In the genomic region with DNA sequence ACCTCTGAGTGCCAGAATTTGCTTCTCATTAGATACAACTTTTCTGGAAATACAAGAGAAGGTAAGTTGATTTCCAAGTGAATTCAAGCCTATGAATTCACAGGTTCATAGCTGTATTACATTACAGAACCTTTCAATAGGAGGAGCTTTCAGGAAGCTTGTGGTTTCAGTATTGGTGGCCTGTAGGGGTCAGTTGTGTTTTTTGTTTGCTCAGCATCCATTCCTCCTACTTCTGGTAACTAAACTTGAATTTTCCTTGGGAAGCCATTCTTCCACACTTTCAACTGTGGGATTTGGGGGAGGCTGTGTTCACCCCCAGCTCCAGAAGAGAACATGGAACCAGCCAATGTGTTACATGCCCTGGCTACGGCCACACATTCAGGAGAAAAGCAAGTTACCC, we compare ENCODE assay signal across 1 cellular context.
TF ChIP-seq lines count a peak whose summit lies in the region.

No MANE protein-coding gene starts in this region.

TF ChIP-seq in GM23338, 12 proteins besides CTCF, POLR2A, EP300 and RAD21:
- TF ChIP-seq, protein P1, sequence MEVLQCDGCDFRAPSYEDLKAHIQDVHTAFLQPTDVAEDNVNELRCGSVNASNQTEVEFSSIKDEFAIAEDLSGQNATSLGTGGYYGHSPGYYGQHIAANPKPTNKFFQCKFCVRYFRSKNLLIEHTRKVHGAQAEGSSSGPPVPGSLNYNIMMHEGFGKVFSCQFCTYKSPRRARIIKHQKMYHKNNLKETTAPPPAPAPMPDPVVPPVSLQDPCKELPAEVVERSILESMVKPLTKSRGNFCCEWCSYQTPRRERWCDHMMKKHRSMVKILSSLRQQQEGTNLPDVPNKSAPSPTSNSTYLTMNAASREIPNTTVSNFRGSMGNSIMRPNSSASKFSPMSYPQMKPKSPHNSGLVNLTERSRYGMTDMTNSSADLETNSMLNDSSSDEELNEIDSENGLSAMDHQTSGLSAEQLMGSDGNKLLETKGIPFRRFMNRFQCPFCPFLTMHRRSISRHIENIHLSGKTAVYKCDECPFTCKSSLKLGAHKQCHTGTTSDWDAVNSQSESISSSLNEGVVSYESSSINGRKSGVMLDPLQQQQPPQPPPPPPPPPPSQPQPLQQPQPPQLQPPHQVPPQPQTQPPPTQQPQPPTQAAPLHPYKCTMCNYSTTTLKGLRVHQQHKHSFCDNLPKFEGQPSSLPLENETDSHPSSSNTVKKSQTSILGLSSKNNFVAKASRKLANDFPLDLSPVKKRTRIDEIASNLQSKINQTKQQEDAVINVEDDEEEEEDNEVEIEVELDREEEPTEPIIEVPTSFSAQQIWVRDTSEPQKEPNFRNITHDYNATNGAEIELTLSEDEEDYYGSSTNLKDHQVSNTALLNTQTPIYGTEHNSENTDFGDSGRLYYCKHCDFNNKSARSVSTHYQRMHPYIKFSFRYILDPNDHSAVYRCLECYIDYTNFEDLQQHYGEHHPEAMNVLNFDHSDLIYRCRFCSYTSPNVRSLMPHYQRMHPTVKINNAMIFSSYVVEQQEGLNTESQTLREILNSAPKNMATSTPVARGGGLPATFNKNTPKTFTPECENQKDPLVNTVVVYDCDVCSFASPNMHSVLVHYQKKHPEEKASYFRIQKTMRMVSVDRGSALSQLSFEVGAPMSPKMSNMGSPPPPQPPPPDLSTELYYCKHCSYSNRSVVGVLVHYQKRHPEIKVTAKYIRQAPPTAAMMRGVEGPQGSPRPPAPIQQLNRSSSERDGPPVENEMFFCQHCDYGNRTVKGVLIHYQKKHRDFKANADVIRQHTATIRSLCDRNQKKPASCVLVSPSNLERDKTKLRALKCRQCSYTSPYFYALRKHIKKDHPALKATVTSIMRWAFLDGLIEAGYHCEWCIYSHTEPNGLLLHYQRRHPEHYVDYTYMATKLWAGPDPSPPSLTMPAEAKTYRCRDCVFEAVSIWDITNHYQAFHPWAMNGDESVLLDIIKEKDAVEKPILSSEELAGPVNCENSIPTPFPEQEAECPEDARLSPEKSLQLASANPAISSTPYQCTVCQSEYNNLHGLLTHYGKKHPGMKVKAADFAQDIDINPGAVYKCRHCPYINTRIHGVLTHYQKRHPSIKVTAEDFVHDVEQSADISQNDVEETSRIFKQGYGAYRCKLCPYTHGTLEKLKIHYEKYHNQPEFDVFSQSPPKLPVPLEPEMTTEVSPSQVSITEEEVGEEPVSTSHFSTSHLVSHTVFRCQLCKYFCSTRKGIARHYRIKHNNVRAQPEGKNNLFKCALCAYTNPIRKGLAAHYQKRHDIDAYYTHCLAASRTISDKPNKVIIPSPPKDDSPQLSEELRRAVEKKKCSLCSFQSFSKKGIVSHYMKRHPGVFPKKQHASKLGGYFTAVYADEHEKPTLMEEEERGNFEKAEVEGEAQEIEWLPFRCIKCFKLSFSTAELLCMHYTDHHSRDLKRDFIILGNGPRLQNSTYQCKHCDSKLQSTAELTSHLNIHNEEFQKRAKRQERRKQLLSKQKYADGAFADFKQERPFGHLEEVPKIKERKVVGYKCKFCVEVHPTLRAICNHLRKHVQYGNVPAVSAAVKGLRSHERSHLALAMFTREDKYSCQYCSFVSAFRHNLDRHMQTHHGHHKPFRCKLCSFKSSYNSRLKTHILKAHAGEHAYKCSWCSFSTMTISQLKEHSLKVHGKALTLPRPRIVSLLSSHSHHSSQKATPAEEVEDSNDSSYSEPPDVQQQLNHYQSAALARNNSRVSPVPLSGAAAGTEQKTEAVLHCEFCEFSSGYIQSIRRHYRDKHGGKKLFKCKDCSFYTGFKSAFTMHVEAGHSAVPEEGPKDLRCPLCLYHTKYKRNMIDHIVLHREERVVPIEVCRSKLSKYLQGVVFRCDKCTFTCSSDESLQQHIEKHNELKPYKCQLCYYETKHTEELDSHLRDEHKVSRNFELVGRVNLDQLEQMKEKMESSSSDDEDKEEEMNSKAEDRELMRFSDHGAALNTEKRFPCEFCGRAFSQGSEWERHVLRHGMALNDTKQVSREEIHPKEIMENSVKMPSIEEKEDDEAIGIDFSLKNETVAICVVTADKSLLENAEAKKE (CRISPR knock-in tag; IDR thresholded peaks at IDR 0.05): no peak
- TF ChIP-seq STAT1 (IDR thresholded peaks at IDR 0.05; ENCODE audit: unreplicated experiment): no peak
- TF ChIP-seq, protein P2, sequence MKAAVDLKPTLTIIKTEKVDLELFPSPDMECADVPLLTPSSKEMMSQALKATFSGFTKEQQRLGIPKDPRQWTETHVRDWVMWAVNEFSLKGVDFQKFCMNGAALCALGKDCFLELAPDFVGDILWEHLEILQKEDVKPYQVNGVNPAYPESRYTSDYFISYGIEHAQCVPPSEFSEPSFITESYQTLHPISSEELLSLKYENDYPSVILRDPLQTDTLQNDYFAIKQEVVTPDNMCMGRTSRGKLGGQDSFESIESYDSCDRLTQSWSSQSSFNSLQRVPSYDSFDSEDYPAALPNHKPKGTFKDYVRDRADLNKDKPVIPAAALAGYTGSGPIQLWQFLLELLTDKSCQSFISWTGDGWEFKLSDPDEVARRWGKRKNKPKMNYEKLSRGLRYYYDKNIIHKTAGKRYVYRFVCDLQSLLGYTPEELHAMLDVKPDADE (IDR thresholded peaks at IDR 0.05): no peak
